1 cellular context compared by ENCODE assay signal in genomic region chr5:141039061-141039460, GRCh38.
TF ChIP-seq lines count a peak whose summit lies in the region.

No MANE protein-coding gene starts in this region.

TF ChIP-seq in HepG2, 621 proteins besides CTCF, POLR2A, EP300 and RAD21:
- TF ChIP-seq NFE2L2 (IDR thresholded peaks at IDR 0.05; ENCODE audit: low read length) (0 out of 2 replicates have a peak, but pooled peaks have one; percentile 9), KDM2A (CRISPR knock-in tag; IDR thresholded peaks at IDR 0.05; ENCODE audit: borderline replicate concordance, low read depth) (no peak)
